ENCODE assay signal across 15 cellular contexts in the genomic region with DNA sequence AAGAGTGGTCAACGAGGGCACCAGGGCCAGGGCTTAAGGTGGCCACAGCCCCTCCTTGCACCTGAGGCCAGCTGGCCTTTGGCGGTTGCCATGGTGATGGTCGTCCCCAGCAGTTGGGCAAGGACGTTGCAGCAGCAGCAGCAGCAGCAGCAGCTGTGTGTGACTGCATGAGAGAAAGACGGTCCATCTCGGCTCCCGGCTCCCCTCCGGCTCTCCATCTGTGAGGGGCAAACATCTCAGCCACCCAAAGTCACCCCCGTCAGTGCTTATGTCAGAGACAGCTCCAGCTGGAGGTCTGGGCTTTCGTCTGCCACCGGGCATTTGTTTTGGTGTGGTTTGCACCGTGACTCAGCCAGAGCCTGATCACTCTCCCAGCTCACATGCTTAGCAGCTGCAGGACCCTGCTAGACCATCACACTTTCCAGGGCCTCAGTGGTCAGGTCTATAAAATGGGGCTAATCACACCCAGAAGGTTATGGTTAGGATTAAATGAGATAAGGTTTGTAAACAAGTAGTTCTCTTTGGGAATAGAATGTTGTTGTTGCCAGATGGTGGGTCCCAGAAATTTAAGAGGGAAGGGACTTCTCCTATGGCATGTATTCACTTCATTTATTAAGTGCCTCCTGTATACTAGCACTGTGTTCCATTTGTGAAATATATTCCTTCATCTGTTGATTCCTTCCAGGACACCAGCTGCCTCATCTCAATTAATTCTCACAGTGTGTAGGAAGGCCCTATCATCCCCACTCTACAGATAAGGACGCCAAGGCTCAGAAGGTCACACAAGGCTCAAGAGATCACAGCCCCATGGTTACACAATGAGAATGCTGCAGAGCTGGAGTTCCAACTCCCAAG.
A peak's percentile ranks its signal among the peaks of the same experiment; 100 is the strongest.
DNase-seq lines count a peak whose midpoint lies in the region; ATAC-seq, FAIRE-seq and TF ChIP-seq lines count a peak whose summit lies in the region.
"Had no signal": no experiment of that assay in that cellular context is flagged by ENCODE, and none has a peak within 500 bp of the region (broad histone marks: within the 10 kb centered on the region; RNA-seq: fewer than 3 reads in every experiment).

No MANE protein-coding gene starts in this region.

- no peaks in the 10 kb centered on the region for H3K27me3 Mint-ChIP-seq in WTC11 (ENCODE audit: low read depth)

- DNase-seq in NCI-H82 (lab: John Stamatoyannopoulos, UW) (peak; percentile 78), NCI-H82 treated with DMSO at 0.1 percent for 48 hours (lab: John Stamatoyannopoulos, UW; ENCODE audit: unreplicated experiment) (no peak), NCI-H2196 (lab: John Stamatoyannopoulos, UW; ENCODE audit: unreplicated experiment) (peak; percentile 54), WTC11 (ENCODE audit: low spot score) (peak; percentile 38), urothelium cell line (ENCODE audit: low spot score) (peak; percentile 30), hepatic stellate cell (ENCODE audit: low spot score) (no peak), T-helper 1 cell (no peak)
- no peak for DNase-seq in activated CD4-positive, alpha-beta T cell treated with anti-CD3 and anti-CD28 coated beads, Interleukin-2, amount 50 U/mL, for 48 hours
- DNase-seq: activated naive CD4-positive, alpha-beta T cell treated with anti-CD3 and anti-CD28 coated beads for 36 hours; Calu3; HFFc6; mesenchymal stem cell; MG63; stimulated activated CD4-positive, alpha-beta T cell treated with anti-CD3 and anti-CD28 coated beads, Interleukin-12 subunit alpha, Interleukin-12 subunit beta, amount 100 ng/mL, for 4 hours had no signal

- POLR2A ChIA-PET in WTC11 (lab: Charles Lee) = interaction anchor here (0.5 kb wide), 1 partner anchor 130 kb away, joined by 3 read pairs; no protein-coding TSS in a partner anchor

- ATAC-seq in WTC11 = no peak

- 0 out of 2 replicates have a peak, but pooled peaks cover 5% of the 10 kb centered on the region for H3K9me3 Mint-ChIP-seq in WTC11
- H3K9me3 Mint-ChIP-seq: activated naive CD4-positive, alpha-beta T cell treated with anti-CD3 and anti-CD28 coated beads for 36 hours; HFFc6 had no signal

- TF ChIP-seq CTCF in WTC11 (IDR thresholded peaks at IDR 0.05) = no peak

- H3K4me1 Mint-ChIP-seq in WTC11 = no peaks in the 10 kb centered on the region

- FAIRE-seq in urothelium cell line (lab: Jason Lieb, UNC) = no peak

- no peak overlapping the region for H3K27ac Mint-ChIP-seq in WTC11
- H3K27ac Mint-ChIP-seq: activated naive CD4-positive, alpha-beta T cell treated with anti-CD3 and anti-CD28 coated beads for 36 hours; HFFc6 had no signal

- H3K36me3 Mint-ChIP-seq in WTC11 = no peaks in the 10 kb centered on the region
- H3K36me3 Mint-ChIP-seq: brain had no signal

- CTCF ChIA-PET in WTC11 (lab: Charles Lee) = interaction anchor here (2.2 kb wide), 1 partner anchor 223 kb away, joined by 5 read pairs; no protein-coding TSS in a partner anchor

- H3K4me3 Mint-ChIP-seq in WTC11 = no peak overlapping the region
- H3K4me3 Mint-ChIP-seq: activated naive CD4-positive, alpha-beta T cell treated with anti-CD3 and anti-CD28 coated beads for 36 hours; brain; HFFc6 had no signal

TF ChIP-seq in WTC11, 78 proteins besides CTCF, POLR2A, EP300 and RAD21 (continues in another document):
- TF ChIP-seq FOXP1 (CRISPR knock-in tag; IDR thresholded peaks at IDR 0.05; ENCODE audit: borderline replicate concordance) = no peak
- TF ChIP-seq ETV6 (CRISPR knock-in tag; IDR thresholded peaks at IDR 0.05) = no peak
- TF ChIP-seq, protein P1, sequence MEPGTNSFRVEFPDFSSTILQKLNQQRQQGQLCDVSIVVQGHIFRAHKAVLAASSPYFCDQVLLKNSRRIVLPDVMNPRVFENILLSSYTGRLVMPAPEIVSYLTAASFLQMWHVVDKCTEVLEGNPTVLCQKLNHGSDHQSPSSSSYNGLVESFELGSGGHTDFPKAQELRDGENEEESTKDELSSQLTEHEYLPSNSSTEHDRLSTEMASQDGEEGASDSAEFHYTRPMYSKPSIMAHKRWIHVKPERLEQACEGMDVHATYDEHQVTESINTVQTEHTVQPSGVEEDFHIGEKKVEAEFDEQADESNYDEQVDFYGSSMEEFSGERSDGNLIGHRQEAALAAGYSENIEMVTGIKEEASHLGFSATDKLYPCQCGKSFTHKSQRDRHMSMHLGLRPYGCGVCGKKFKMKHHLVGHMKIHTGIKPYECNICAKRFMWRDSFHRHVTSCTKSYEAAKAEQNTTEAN (CRISPR knock-in tag; IDR thresholded peaks at IDR 0.05) = no peak
- TF ChIP-seq, protein P2, sequence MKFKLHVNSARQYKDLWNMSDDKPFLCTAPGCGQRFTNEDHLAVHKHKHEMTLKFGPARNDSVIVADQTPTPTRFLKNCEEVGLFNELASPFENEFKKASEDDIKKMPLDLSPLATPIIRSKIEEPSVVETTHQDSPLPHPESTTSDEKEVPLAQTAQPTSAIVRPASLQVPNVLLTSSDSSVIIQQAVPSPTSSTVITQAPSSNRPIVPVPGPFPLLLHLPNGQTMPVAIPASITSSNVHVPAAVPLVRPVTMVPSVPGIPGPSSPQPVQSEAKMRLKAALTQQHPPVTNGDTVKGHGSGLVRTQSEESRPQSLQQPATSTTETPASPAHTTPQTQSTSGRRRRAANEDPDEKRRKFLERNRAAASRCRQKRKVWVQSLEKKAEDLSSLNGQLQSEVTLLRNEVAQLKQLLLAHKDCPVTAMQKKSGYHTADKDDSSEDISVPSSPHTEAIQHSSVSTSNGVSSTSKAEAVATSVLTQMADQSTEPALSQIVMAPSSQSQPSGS (CRISPR knock-in tag; IDR thresholded peaks at IDR 0.05; ENCODE audit: borderline replicate concordance, low read depth) = no peak
- TF ChIP-seq, protein P3, sequence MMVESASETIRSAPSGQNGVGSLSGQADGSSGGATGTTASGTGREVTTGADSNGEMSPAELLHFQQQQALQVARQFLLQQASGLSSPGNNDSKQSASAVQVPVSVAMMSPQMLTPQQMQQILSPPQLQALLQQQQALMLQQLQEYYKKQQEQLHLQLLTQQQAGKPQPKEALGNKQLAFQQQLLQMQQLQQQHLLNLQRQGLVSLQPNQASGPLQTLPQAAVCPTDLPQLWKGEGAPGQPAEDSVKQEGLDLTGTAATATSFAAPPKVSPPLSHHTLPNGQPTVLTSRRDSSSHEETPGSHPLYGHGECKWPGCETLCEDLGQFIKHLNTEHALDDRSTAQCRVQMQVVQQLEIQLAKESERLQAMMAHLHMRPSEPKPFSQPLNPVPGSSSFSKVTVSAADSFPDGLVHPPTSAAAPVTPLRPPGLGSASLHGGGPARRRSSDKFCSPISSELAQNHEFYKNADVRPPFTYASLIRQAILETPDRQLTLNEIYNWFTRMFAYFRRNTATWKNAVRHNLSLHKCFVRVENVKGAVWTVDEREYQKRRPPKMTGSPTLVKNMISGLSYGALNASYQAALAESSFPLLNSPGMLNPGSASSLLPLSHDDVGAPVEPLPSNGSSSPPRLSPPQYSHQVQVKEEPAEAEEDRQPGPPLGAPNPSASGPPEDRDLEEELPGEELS (CRISPR knock-in tag; IDR thresholded peaks at IDR 0.05) = no peak
- TF ChIP-seq, protein P4, sequence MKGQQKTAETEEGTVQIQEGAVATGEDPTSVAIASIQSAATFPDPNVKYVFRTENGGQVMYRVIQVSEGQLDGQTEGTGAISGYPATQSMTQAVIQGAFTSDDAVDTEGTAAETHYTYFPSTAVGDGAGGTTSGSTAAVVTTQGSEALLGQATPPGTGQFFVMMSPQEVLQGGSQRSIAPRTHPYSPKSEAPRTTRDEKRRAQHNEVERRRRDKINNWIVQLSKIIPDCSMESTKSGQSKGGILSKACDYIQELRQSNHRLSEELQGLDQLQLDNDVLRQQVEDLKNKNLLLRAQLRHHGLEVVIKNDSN (CRISPR knock-in tag; IDR thresholded peaks at IDR 0.05) = no peak
- no peak for TF ChIP-seq IRF2 (CRISPR knock-in tag; IDR thresholded peaks at IDR 0.05; ENCODE audit: borderline replicate concordance, low read depth)
- TF ChIP-seq, protein P5, sequence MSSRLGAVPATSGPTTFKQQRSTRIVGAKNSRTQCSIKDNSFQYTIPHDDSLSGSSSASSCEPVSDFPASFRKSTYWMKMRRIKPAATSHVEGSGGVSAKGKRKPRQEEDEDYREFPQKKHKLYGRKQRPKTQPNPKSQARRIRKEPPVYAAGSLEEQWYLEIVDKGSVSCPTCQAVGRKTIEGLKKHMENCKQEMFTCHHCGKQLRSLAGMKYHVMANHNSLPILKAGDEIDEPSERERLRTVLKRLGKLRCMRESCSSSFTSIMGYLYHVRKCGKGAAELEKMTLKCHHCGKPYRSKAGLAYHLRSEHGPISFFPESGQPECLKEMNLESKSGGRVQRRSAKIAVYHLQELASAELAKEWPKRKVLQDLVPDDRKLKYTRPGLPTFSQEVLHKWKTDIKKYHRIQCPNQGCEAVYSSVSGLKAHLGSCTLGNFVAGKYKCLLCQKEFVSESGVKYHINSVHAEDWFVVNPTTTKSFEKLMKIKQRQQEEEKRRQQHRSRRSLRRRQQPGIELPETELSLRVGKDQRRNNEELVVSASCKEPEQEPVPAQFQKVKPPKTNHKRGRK (CRISPR knock-in tag; IDR thresholded peaks at IDR 0.05; ENCODE audit: borderline replicate concordance) = no peak
- no peak for TF ChIP-seq KAT7 (CRISPR knock-in tag; IDR thresholded peaks at IDR 0.05; ENCODE audit: borderline replicate concordance)
- TF ChIP-seq, protein P6, sequence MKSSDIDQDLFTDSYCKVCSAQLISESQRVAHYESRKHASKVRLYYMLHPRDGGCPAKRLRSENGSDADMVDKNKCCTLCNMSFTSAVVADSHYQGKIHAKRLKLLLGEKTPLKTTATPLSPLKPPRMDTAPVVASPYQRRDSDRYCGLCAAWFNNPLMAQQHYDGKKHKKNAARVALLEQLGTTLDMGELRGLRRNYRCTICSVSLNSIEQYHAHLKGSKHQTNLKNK (CRISPR knock-in tag; IDR thresholded peaks at IDR 0.05) = no peak
- no peak for TF ChIP-seq SP1 (CRISPR knock-in tag; conservative IDR thresholded peaks at IDR 0.05)
- no peak for TF ChIP-seq RORB (CRISPR knock-in tag; IDR thresholded peaks at IDR 0.05)
- TF ChIP-seq, protein P7, sequence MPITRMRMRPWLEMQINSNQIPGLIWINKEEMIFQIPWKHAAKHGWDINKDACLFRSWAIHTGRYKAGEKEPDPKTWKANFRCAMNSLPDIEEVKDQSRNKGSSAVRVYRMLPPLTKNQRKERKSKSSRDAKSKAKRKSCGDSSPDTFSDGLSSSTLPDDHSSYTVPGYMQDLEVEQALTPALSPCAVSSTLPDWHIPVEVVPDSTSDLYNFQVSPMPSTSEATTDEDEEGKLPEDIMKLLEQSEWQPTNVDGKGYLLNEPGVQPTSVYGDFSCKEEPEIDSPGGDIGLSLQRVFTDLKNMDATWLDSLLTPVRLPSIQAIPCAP (CRISPR knock-in tag; IDR thresholded peaks at IDR 0.05) = no peak
- no peak for TF ChIP-seq ZNF423 (CRISPR knock-in tag; IDR thresholded peaks at IDR 0.05)

Comparison
In these comparisons a context has a peak if more than half of its experiments do, and no peak if none do; other contexts are left out.
1. DNase-seq: peak in NCI-H82 (single experiment), NCI-H2196 (single experiment), WTC11 (single experiment) and urothelium cell line (single experiment); none in NCI-H82 treated with DMSO at 0.1 percent for 48 hours (single experiment), hepatic stellate cell (single experiment), T-helper 1 cell (0 of 5) and activated CD4-positive, alpha-beta T cell treated with anti-CD3 and anti-CD28 coated beads, Interleukin-2, amount 50 U/mL, for 48 hours (0 of 2).